In the genomic region with DNA sequence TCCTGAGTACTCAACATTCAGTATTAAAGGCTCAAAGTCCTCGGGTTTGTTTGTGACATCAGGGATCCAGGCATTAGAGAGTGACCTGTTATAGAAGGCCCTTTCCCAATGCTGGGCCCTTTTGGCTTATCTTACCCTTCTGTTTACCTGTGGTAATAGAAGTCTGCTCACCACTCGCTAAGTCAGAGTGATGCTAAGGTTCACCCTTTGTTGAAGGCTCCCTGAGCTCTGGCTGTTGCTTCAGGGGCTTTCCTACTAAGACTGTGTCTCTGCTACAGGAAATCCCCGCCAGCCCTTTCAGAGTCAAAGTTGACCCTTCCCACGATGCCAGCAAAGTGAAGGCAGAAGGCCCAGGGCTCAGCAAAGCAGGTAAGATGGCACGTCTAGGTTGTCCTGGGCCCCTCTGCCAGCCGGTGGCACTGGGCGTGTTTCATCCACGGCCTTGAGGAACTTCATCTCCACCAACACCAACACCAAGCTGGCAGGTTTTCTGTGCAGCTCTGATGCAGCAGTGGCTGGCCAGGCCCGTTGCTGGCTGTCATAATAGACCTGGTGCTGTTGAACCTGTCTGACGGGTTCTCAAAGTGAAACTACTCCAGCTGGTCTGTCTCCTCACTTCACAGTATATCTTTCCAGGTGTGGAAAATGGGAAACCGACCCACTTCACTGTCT, we compare ENCODE assay signal across 10 cellular contexts.
DNase-seq lines count a peak whose midpoint lies in the region; ATAC-seq and TF ChIP-seq lines count a peak whose summit lies in the region.
"Had no signal": no experiment of that assay in that cellular context is flagged by ENCODE, and none has a peak within 500 bp of the region (broad histone marks: within the 10 kb centered on the region; RNA-seq: fewer than 3 reads in every experiment).

No MANE protein-coding gene starts in this region.

- TF ChIP-seq CTCF in 22Rv1 (IDR thresholded peaks at IDR 0.05) = no peak

- ATAC-seq in GM19395 (IDR thresholded peaks at IDR 0.05; ENCODE audit: unreplicated experiment) (peak; percentile 51), HG03439 (IDR thresholded peaks at IDR 0.05; ENCODE audit: unreplicated experiment) (no peak)

- peak overlapping the region; percentile 79 for H3K27ac ChIP-seq in 22Rv1
- H3K27ac ChIP-seq: BLaER1 treated with 17β-estradiol and CSF1 and Interleukin-3, amounts not matched to agents 10 nM and 100 nM had no signal

- peak; percentile 2 for DNase-seq in NCI-H1417 treated with DMSO at 0.1 percent for 48 hours (lab: John Stamatoyannopoulos, UW)
- DNase-seq in islet precursor cell = peak; percentile 87
- DNase-seq in GF-D8 (lab: John Stamatoyannopoulos, UW) = no peak
- DNase-seq in NCI-H226 = no peak
- DNase-seq in CD1c-positive myeloid dendritic cell (ENCODE audit: extremely low spot score) = no peak
- DNase-seq: occipital lobe had no signal

Comparison
In these comparisons a context has a peak if more than half of its experiments do, and no peak if none do; other contexts are left out.
1. DNase-seq: peak in NCI-H1417 treated with DMSO at 0.1 percent for 48 hours (single experiment) and islet precursor cell (single experiment); none in GF-D8 (single experiment), NCI-H226 (single experiment) and CD1c-positive myeloid dendritic cell (single experiment).